14 cellular contexts compared by ENCODE assay signal in the genomic region with DNA sequence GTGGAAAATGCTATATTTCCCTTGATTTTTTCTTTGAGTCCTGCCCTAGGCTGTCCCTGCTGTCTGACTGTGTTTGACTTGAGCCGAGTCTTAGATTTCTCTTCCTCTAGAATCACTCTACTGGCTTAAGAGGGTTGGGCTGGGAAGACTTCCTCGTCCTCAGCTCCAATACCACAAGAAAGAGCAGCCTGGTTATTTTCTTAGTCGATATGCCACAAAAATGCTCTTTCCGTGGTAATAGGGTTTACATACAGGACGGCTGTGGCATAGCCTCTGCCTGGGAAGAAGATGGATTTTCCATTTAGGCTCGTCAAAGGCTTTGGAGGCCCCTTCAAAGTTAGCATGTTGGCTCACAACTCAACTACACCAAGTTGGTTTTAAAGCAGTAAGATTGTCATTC.
"Had no signal": no experiment of that assay in that cellular context is flagged by ENCODE, and none has a peak within 500 bp of the region (broad histone marks: within the 10 kb centered on the region; RNA-seq: fewer than 3 reads in every experiment).

No MANE protein-coding gene starts in this region.

- H3K27ac ChIP-seq: prostate gland had no signal

- H3K9me3 Mint-ChIP-seq: activated naive CD4-positive, alpha-beta T cell treated with anti-CD3 and anti-CD28 coated beads, Interleukin-2, amount 50 U/mL, for 24 hours; nephron progenitor cell; stimulated activated effector memory CD8-positive, alpha-beta T cell treated with anti-CD3 and anti-CD28 coated beads, Interleukin-12 subunit alpha, Interleukin-12 subunit beta, amount 100 ng/mL, for 72 hours; T-helper 1 cell treated with Interleukin-12 subunit alpha and Interleukin-12 subunit beta and Interleukin-4 antibody, amounts not matched to agents 30 μg/mL and 1 μg/mL, for 36 hours had no signal

- ATAC-seq: activated T-cell treated with anti-CD3 and anti-CD28 coated beads, Interleukin-2, amount 50 U/mL, for 4 hours; esophagus mucosa; sciatic nerve; stimulated activated effector memory CD8-positive, alpha-beta T cell treated with anti-CD3 and anti-CD28 coated beads, Interleukin-12 subunit alpha, Interleukin-12 subunit beta, amount 100 ng/mL, for 72 hours had no signal

- H3K4me3 ChIP-seq: prostate gland had no signal

- H3K4me1 Mint-ChIP-seq: activated CD4-positive, alpha-beta memory T cell treated with anti-CD3 and anti-CD28 coated beads, Interleukin-2, amount 10 ng/mL, durations not matched to agents 7 days and 5 days; activated naive CD4-positive, alpha-beta T cell treated with anti-CD3 and anti-CD28 coated beads, Interleukin-2, amount 50 U/mL, for 24 hours; stimulated activated effector memory CD8-positive, alpha-beta T cell treated with anti-CD3 and anti-CD28 coated beads, Interleukin-12 subunit alpha, Interleukin-12 subunit beta, amount 100 ng/mL, for 72 hours had no signal

- H3K4me1 ChIP-seq: prostate gland had no signal

- H3K27ac Mint-ChIP-seq: activated CD4-positive, alpha-beta memory T cell treated with anti-CD3 and anti-CD28 coated beads, Interleukin-2, amount 10 ng/mL, durations not matched to agents 7 days and 5 days; activated naive CD4-positive, alpha-beta T cell treated with anti-CD3 and anti-CD28 coated beads, Interleukin-2, amount 50 U/mL, for 24 hours; nephron progenitor cell; stimulated activated effector memory CD8-positive, alpha-beta T cell treated with anti-CD3 and anti-CD28 coated beads, Interleukin-12 subunit alpha, Interleukin-12 subunit beta, amount 100 ng/mL, for 72 hours; T-helper 1 cell treated with Interleukin-12 subunit alpha and Interleukin-12 subunit beta and Interleukin-4 antibody, amounts not matched to agents 30 μg/mL and 1 μg/mL, for 36 hours; WTC11 had no signal

- DNase-seq: activated CD4-positive, alpha-beta memory T cell treated with anti-CD3 and anti-CD28 coated beads, Interleukin-2, amount 10 ng/mL, durations not matched to agents 7 days and 5 days; activated CD4-positive, alpha-beta T cell treated with anti-CD3 and anti-CD28 coated beads for 4 hours; activated effector memory CD4-positive, alpha-beta T cell treated with Interleukin-2 at 50 U/mL for 16 hours; activated T-cell treated with anti-CD3 and anti-CD28 coated beads, Interleukin-2, amount 50 U/mL, for 4 hours; amygdala had no signal

- H3K36me3 ChIP-seq: prostate gland had no signal

- H3K4me3 Mint-ChIP-seq: activated CD4-positive, alpha-beta memory T cell treated with anti-CD3 and anti-CD28 coated beads, Interleukin-2, amount 10 ng/mL, durations not matched to agents 7 days and 5 days; activated naive CD4-positive, alpha-beta T cell treated with anti-CD3 and anti-CD28 coated beads, Interleukin-2, amount 50 U/mL, for 24 hours; activated T-cell treated with anti-CD3 and anti-CD28 coated beads, Interleukin-2, amount 50 U/mL, for 4 hours; nephron progenitor cell; stimulated activated effector memory CD8-positive, alpha-beta T cell treated with anti-CD3 and anti-CD28 coated beads, Interleukin-12 subunit alpha, Interleukin-12 subunit beta, amount 100 ng/mL, for 72 hours; T-helper 1 cell treated with Interleukin-12 subunit alpha and Interleukin-12 subunit beta and Interleukin-4 antibody, amounts not matched to agents 30 μg/mL and 1 μg/mL, for 36 hours; WTC11 had no signal

- H3K27me3 Mint-ChIP-seq: activated CD4-positive, alpha-beta memory T cell treated with anti-CD3 and anti-CD28 coated beads, Interleukin-2, amount 10 ng/mL, durations not matched to agents 7 days and 5 days; activated naive CD4-positive, alpha-beta T cell treated with anti-CD3 and anti-CD28 coated beads, Interleukin-2, amount 50 U/mL, for 24 hours had no signal

- FAIRE-seq: bronchial epithelial cell had no signal

- H3K9me3 ChIP-seq: prostate gland had no signal

- H3K36me3 Mint-ChIP-seq: activated naive CD4-positive, alpha-beta T cell treated with anti-CD3 and anti-CD28 coated beads, Interleukin-2, amount 50 U/mL, for 24 hours; stimulated activated effector memory CD8-positive, alpha-beta T cell treated with anti-CD3 and anti-CD28 coated beads, Interleukin-12 subunit alpha, Interleukin-12 subunit beta, amount 100 ng/mL, for 72 hours; WTC11 had no signal
